In the genomic region with DNA sequence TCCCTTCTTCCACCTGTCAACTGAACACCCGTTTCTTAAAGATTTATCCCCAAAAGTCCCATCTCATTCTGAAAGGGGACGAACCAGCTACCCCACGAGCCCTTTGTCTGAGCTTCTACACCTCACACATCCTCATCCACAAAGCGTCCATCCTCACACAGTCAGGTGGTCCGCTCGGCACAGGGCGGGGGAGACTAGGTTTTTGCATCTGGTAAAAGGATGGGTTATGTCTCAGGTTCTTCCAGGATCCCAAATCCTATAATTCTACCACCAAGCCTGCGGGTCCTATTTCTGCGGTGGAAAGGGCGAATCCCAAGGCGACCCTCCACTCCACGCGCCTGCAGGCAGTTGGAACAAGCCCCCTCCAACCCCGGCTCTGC, we compare ENCODE assay signal across 8 cellular contexts. TPM values are rescaled to one million over a fixed set of nuclear protein-coding genes. Genes with fewer than 3 reads are reported as not detected.
DNase-seq lines count a peak whose midpoint lies in the region; ATAC-seq, FAIRE-seq and TF ChIP-seq lines count a peak whose summit lies in the region.

No MANE protein-coding gene starts in this region.

- TF ChIP-seq RAD21 in HepG2 (CRISPR knock-in tag; IDR thresholded peaks at IDR 0.05) = no peak

- peaks cover 29% of the 10 kb centered on the region for H3K4me1 Mint-ChIP-seq in activated CD4-positive, alpha-beta T cell treated with anti-CD3 and anti-CD28 coated beads for 36 hours

- no TSS peak for BruUV-seq in HepG2 (replicated peaks; lab: Mats Ljungman, UMichigan)

- FAIRE-seq in HepG2 (lab: Jason Lieb, UNC) = no peak

- H3K36me3 ChIP-seq in KMS-11 (ENCODE audit: insufficient read depth) (no peaks in the 10 kb centered on the region), body of pancreas (replicated peaks in 1 of 2; ENCODE audit: insufficient read depth in 1 of 2, low read depth in 2 of 2) (peaks cover 0 to 2% of the 10 kb centered on the region in 2 donors), HepG2 (replicated peaks in 1 of 2; ENCODE audit: control insufficient read depth in 1 of 2, insufficient read depth in 2 of 2, low read length in 2 of 2) (peaks cover 0 to 2% of the 10 kb centered on the region in 2 experiments; a peak in 1 of 5 replicates), thoracic aorta (no peaks in the 10 kb centered on the region)

- H3K9me3 Mint-ChIP-seq in activated CD4-positive, alpha-beta T cell treated with anti-CD3 and anti-CD28 coated beads for 36 hours (ENCODE audit: low read depth) = no peaks in the 10 kb centered on the region

- H3K9me3 ChIP-seq in body of pancreas (no peaks in the 10 kb centered on the region), HepG2 (ENCODE audit: low read length) (no peaks in the 10 kb centered on the region), thoracic aorta (no peaks in the 10 kb centered on the region)

- peak overlapping the region; percentile 88 for H2AFZ ChIP-seq in KMS-11 (ENCODE audit: low read depth)
- peak overlapping the region; percentile 42 for H2AFZ ChIP-seq in HepG2 (ENCODE audit: low read length)

- CTCF ChIA-PET in activated CD4-positive, alpha-beta T cell treated with anti-CD3 and anti-CD28 coated beads for 36 hours (lab: Charles Lee) = interaction anchor here (0.7 to 2.4 kb wide), 16 partner anchors 9 to 218 kb away, joined by 3 to 9 read pairs (median 4); partner anchors contain the start of genes PSMB10, RANBP10 and TSNAXIP1
- CTCF ChIA-PET in HepG2 (lab: Yijun Ruan, JAX; ENCODE audit: low intra/inter-chr PET ratio, low total read pairs) = no interaction called here

- H3K79me2 ChIP-seq in KMS-11 (ENCODE audit: insufficient read depth, low read depth) (peaks cover 27% of the 10 kb centered on the region; the same call in 1 of the 2 replicates), HepG2 (ENCODE audit: insufficient read depth, low read length) (peaks cover 42% of the 10 kb centered on the region)

- H3K27ac ChIP-seq in KMS-11 (no peak overlapping the region), body of pancreas (peak overlapping the region in 3 of 4 donors; percentile 50 to 89 (median 82)), HepG2 (ENCODE audit: extremely low read length, insufficient read depth, low read length) (peak overlapping the region; percentile 22), thoracic aorta (peak overlapping the region in 1 of 2 donors; percentile 92)

- H3K4me3 ChIP-seq in KMS-11 (IDR thresholded peaks at IDR 0.05; ENCODE audit: insufficient read depth, low read depth, low read length) (no peak overlapping the region), body of pancreas (peak overlapping the region; percentile 33 to 98), HepG2 (replicated peaks in 1 of 3; ENCODE audit: insufficient read depth in 1 of 3, low read depth in 2 of 3, low read length in 3 of 3) (peak overlapping the region; percentile 93 to 94 (median 94)), thoracic aorta (peak overlapping the region; percentile 92)

- peaks cover 1% of the 10 kb centered on the region for H3K36me3 Mint-ChIP-seq in activated CD4-positive, alpha-beta T cell treated with anti-CD3 and anti-CD28 coated beads for 36 hours (ENCODE audit: low read depth)

- H3K4me2 ChIP-seq in KMS-11 (peak overlapping the region; percentile 81), HepG2 (ENCODE audit: low read depth, low read length) (peak overlapping the region; percentile 96)

- H3K4me3 Mint-ChIP-seq in activated CD4-positive, alpha-beta T cell treated with anti-CD3 and anti-CD28 coated beads for 36 hours = peak overlapping the region; percentile 82

- peaks cover 15% of the 10 kb centered on the region for H3K4me1 ChIP-seq in KMS-11 (ENCODE audit: low read depth, poor library complexity, severe bottlenecking)
- peaks cover 48% of the 10 kb centered on the region for H3K4me1 ChIP-seq in body of pancreas
- peaks cover 47% of the 10 kb centered on the region for H3K4me1 ChIP-seq in HepG2 (ENCODE audit: insufficient read depth, low read length)
- H3K4me1 ChIP-seq in thoracic aorta (ENCODE audit: control insufficient read depth in 1 of 2, low read depth in 2 of 2) = peaks cover 9 to 27% of the 10 kb centered on the region in 2 donors

- WGBS in body of pancreas, 2 donors = 2 to 8% methylated on average over 6 to 14 of the region's 14 CpGs
- 0% methylated on average over 8 of the region's 14 CpGs for WGBS in HepG2 (ENCODE audit: low lambda C conversion rate)

- H3K9ac ChIP-seq in KMS-11 = peak overlapping the region; percentile 69; the same call in 1 of the 2 replicates
- peak overlapping the region; percentile 93 for H3K9ac ChIP-seq in HepG2 (ENCODE audit: insufficient read depth, low read depth, low read length)

- no peaks in the 10 kb centered on the region for H3K27me3 Mint-ChIP-seq in activated CD4-positive, alpha-beta T cell treated with anti-CD3 and anti-CD28 coated beads for 36 hours

- TF ChIP-seq EP300 in HepG2 (IDR thresholded peaks at IDR 0.05; ENCODE audit: low read depth in 2 of 2, low read length in 2 of 2) (no peak), HepG2 (CRISPR knock-in tag; IDR thresholded peaks at IDR 0.05; ENCODE audit: borderline replicate concordance) (no peak)

- DNase-seq in activated CD4-positive, alpha-beta T cell treated with anti-CD3 and anti-CD28 coated beads for 36 hours = peak; percentile 34
- DNase-seq in activated CD4-positive, alpha-beta T cell treated with anti-CD3 and anti-CD28 coated beads, Interleukin-2, amount 50 U/mL, for 4 hours = no peak
- no peak for DNase-seq in body of pancreas
- DNase-seq in HepG2 (ENCODE audit: low spot score) = no peak
- no peak for DNase-seq in thoracic aorta (ENCODE audit: low spot score)

- intact Hi-C loops in activated CD4-positive, alpha-beta T cell treated with anti-CD3 and anti-CD28 coated beads for 36 hours (cut with DNase I, micrococcal nuclease) = loop anchor here (1.0 to 5.0 kb wide), 17 partner anchors 46 to 729 kb away; partner anchors contain the start of genes RANBP10 (in 2 of the 2), TSNAXIP1 (in 2 of the 2), ACD (in 1 of the 2) and ATP6V0D1 (in 1 of the 2)
- intact Hi-C loops in body of pancreas (cut with DNase I) = no loop called here
- intact Hi-C loops in HepG2 (cut with micrococcal nuclease; ENCODE audit: unreplicated experiment) = loop anchor here (5.0 kb wide), 1 partner anchor 89 kb away; the partner anchor contains the start of genes RANBP10 and TSNAXIP1

- POLR2A ChIA-PET in activated CD4-positive, alpha-beta T cell treated with anti-CD3 and anti-CD28 coated beads for 36 hours (lab: Charles Lee) = interaction anchor here (0.6 kb wide), 1 partner anchor 10 kb away, joined by 3 read pairs; no protein-coding TSS in a partner anchor
- POLR2A ChIA-PET in HepG2 (lab: Yijun Ruan, JAX) = interaction anchor here (0.8 to 2.5 kb wide), 12 partner anchors 9 to 361 kb away, joined by 3 to 18 read pairs (median 4); partner anchors contain the start of genes RANBP10 and TSNAXIP1

- TF ChIP-seq POLR2A in body of pancreas (IDR thresholded peaks at IDR 0.05) (no peak), HepG2 (IDR thresholded peaks at IDR 0.05; ENCODE audit: insufficient read depth in 1 of 2, low read depth in 2 of 2, low read length in 2 of 2) (no peak)

- H3K27me3 ChIP-seq in KMS-11 (ENCODE audit: insufficient read depth, low read depth) = no peaks in the 10 kb centered on the region
- no peaks in the 10 kb centered on the region for H3K27me3 ChIP-seq in body of pancreas
- H3K27me3 ChIP-seq in HepG2 (ENCODE audit: control insufficient read depth in 1 of 2, insufficient read depth in 2 of 2, low read length in 2 of 2) = no peaks in the 10 kb centered on the region; a peak in 1 of 5 replicates
- H3K27me3 ChIP-seq in thoracic aorta (replicated peaks; ENCODE audit: insufficient read depth) = no peaks in the 10 kb centered on the region

- peak overlapping the region; percentile 49 for H3K27ac Mint-ChIP-seq in activated CD4-positive, alpha-beta T cell treated with anti-CD3 and anti-CD28 coated beads for 36 hours

- no peak for ATAC-seq in activated CD4-positive, alpha-beta T cell treated with anti-CD3 and anti-CD28 coated beads for 36 hours
- ATAC-seq in body of pancreas (no peak), HepG2 (peak; percentile 41), thoracic aorta (ENCODE audit: insufficient number of reproducible peaks, low FRiP score, low read depth) (no peak), HG02938 (IDR thresholded peaks at IDR 0.05; ENCODE audit: unreplicated experiment) (no peak), HG03469 (IDR thresholded peaks at IDR 0.05; ENCODE audit: unreplicated experiment) (no peak)

- in situ Hi-C loops in HepG2 (cut with HindIII; ENCODE audit: extremely low pct_ligation_motif_present, low pct_unique_long_range_greater_than_20kb) = no loop called here

- H4K20me1 ChIP-seq in KMS-11 (ENCODE audit: insufficient read depth) = no peaks in the 10 kb centered on the region
- no peaks in the 10 kb centered on the region for H4K20me1 ChIP-seq in HepG2 (ENCODE audit: insufficient read depth, low read length)

- TF ChIP-seq CTCF in KMS-11 (conservative IDR thresholded peaks at IDR 0.05; ENCODE audit: low read depth, low read length) (no peak), body of pancreas (IDR thresholded peaks at IDR 0.05) (no peak), HepG2 (CRISPR knock-in tag; IDR thresholded peaks at IDR 0.05) (no peak), thoracic aorta (IDR thresholded peaks at IDR 0.05) (no peak)

RNA-seq across cellular contexts. Expression of gene GFOD2, which starts 0.5 kb away (rescaled TPM):
- 10 to 100 TPM in 1 of 2 experiments, 1 to 10 TPM in 1; 8.7 to 11.5 TPM for total RNA-seq in activated CD4-positive, alpha-beta T cell treated with anti-CD3 and anti-CD28 coated beads for 36 hours
- total RNA-seq in body of pancreas = 10 to 100 TPM; 15.8 to 18.1 TPM
- total RNA-seq in HepG2 (2016; rRNA removed; fragmentation: Illumina TruSeq; extraction: Trizol) = 17.2 and 17.6 TPM in 2 replicates
- 5.6 and 6.5 TPM in 2 replicates for total RNA-seq in HepG2 (2016; cell fraction: cytosol; rRNA removed; fragmentation: Illumina TruSeq; extraction: Trizol; ENCODE audit: low read depth)
- 15.5 and 19.1 TPM in 2 replicates for total RNA-seq in HepG2 (2016; cell fraction: insoluble cytoplasmic fraction; rRNA removed; fragmentation: Illumina TruSeq; extraction: Trizol)
- total RNA-seq in HepG2 (2016; cell fraction: membrane; rRNA removed; fragmentation: Illumina TruSeq; extraction: Trizol) = 13.6 and 15.8 TPM in 2 replicates
- total RNA-seq in HepG2 (2016; cell fraction: nucleus; rRNA removed; fragmentation: Illumina TruSeq; extraction: Trizol) = 9.0 and 12.8 TPM in 2 replicates
- 11.1 and 12.8 TPM in 2 replicates for polyA plus RNA-seq in HepG2 (2011; rRNA removed)
- 11.1 and 12.3 TPM in 2 replicates for polyA plus RNA-seq in HepG2 (2011; cell fraction: cytosol; rRNA removed)
- 8.1 and 9.3 TPM in 2 replicates for polyA plus RNA-seq in HepG2 (2011; cell fraction: nucleus; rRNA removed)
- 7.0 and 7.9 TPM in 2 replicates for polyA plus RNA-seq in HepG2 (2012)
- polyA plus RNA-seq in HepG2 (2016; cell fraction: cytosol; fragmentation: Illumina TruSeq; extraction: Trizol; ENCODE audit: low read depth) = 2.9 and 5.2 TPM in 2 replicates
- 12.7 and 14.1 TPM in 2 replicates for polyA plus RNA-seq in HepG2 (2016; cell fraction: insoluble cytoplasmic fraction; fragmentation: Illumina TruSeq; extraction: Trizol; ENCODE audit: low read depth)
- polyA plus RNA-seq in HepG2 (2016; cell fraction: membrane; fragmentation: Illumina TruSeq; extraction: Trizol; ENCODE audit: low read depth) = 8.7 and 9.6 TPM in 2 replicates
- polyA plus RNA-seq in HepG2 (2016; cell fraction: nucleus; fragmentation: Illumina TruSeq; extraction: Trizol; ENCODE audit: insufficient read depth, low read depth) = 18.9 and 20.0 TPM in 2 replicates
- polyA minus RNA-seq in HepG2 (2011; rRNA and poly(A)+ RNA removed; ENCODE audit: low replicate concordance) = 26.4 and 27.3 TPM in 2 replicates
- polyA minus RNA-seq in HepG2 (2011; cell fraction: cytosol; rRNA and poly(A)+ RNA removed) = 6.1 and 9.6 TPM in 2 replicates
- polyA minus RNA-seq in HepG2 (2011; cell fraction: nucleus; rRNA and poly(A)+ RNA removed) = 8.1 and 8.8 TPM in 2 replicates
- total RNA-seq in thoracic aorta = 10 to 100 TPM; 13.3 to 19.2 TPM

RNA-seq across cellular contexts. Expression of gene C16orf86, which starts 52.0 kb away (rescaled TPM):
- 1 to 10 TPM; 2.4 to 3.0 TPM for total RNA-seq in activated CD4-positive, alpha-beta T cell treated with anti-CD3 and anti-CD28 coated beads for 36 hours
- total RNA-seq in body of pancreas (1 to 10 TPM; 7.5 to 9.6 TPM), HepG2 (2016; rRNA removed; fragmentation: Illumina TruSeq; extraction: Trizol) (1.7 and 3.1 TPM in 2 replicates), thoracic aorta (10 to 100 TPM in 1 of 2 donors, 1 to 10 TPM in 1; 6.6 to 11.9 TPM)
- total RNA-seq in HepG2 (2016; cell fraction: cytosol; rRNA removed; fragmentation: Illumina TruSeq; extraction: Trizol; ENCODE audit: low read depth) = 1.9 and 2.8 TPM in 2 replicates
- total RNA-seq in HepG2 (2016; cell fraction: insoluble cytoplasmic fraction; rRNA removed; fragmentation: Illumina TruSeq; extraction: Trizol) = 2.1 and 4.2 TPM in 2 replicates
- total RNA-seq in HepG2 (2016; cell fraction: membrane; rRNA removed; fragmentation: Illumina TruSeq; extraction: Trizol) = 2.2 and 3.5 TPM in 2 replicates
- 1.9 and 4.3 TPM in 2 replicates for total RNA-seq in HepG2 (2016; cell fraction: nucleus; rRNA removed; fragmentation: Illumina TruSeq; extraction: Trizol)
- 1.5 and 2.0 TPM in 2 replicates for polyA plus RNA-seq in HepG2 (2011; rRNA removed)
- polyA plus RNA-seq in HepG2 (2011; cell fraction: cytosol; rRNA removed) = 1.8 and 2.8 TPM in 2 replicates
- 7.9 and 8.0 TPM in 2 replicates for polyA plus RNA-seq in HepG2 (2011; cell fraction: nucleus; rRNA removed)
- 1.3 and 1.7 TPM in 2 replicates for polyA plus RNA-seq in HepG2 (2012)
- polyA plus RNA-seq in HepG2 (2016; cell fraction: cytosol; fragmentation: Illumina TruSeq; extraction: Trizol; ENCODE audit: low read depth) = 1.6 and 2.1 TPM in 2 replicates
- polyA plus RNA-seq in HepG2 (2016; cell fraction: insoluble cytoplasmic fraction; fragmentation: Illumina TruSeq; extraction: Trizol; ENCODE audit: low read depth) = 2.2 and 3.1 TPM in 2 replicates
- polyA plus RNA-seq in HepG2 (2016; cell fraction: membrane; fragmentation: Illumina TruSeq; extraction: Trizol; ENCODE audit: low read depth) = 2.3 and 2.5 TPM in 2 replicates
- 5.2 and 6.4 TPM in 2 replicates for polyA plus RNA-seq in HepG2 (2016; cell fraction: nucleus; fragmentation: Illumina TruSeq; extraction: Trizol; ENCODE audit: insufficient read depth, low read depth)
- 0.12 and 1.3 TPM in 2 replicates for polyA minus RNA-seq in HepG2 (2011; rRNA and poly(A)+ RNA removed; ENCODE audit: low replicate concordance)
- 0.53 and 0.79 TPM in 2 replicates for polyA minus RNA-seq in HepG2 (2011; cell fraction: cytosol; rRNA and poly(A)+ RNA removed)
- 0.62 and 0.64 TPM in 2 replicates for polyA minus RNA-seq in HepG2 (2011; cell fraction: nucleus; rRNA and poly(A)+ RNA removed)

RNA-seq across cellular contexts. Expression of gene ENKD1, which starts 52.1 kb away (rescaled TPM):
- total RNA-seq in activated CD4-positive, alpha-beta T cell treated with anti-CD3 and anti-CD28 coated beads for 36 hours = 10 to 100 TPM; 11.7 to 12.0 TPM
- 10 to 100 TPM; 68.0 to 91.0 TPM for total RNA-seq in body of pancreas
- total RNA-seq in HepG2 (2016; rRNA removed; fragmentation: Illumina TruSeq; extraction: Trizol) = 20.8 and 21.4 TPM in 2 replicates
- 10.8 and 12.4 TPM in 2 replicates for total RNA-seq in HepG2 (2016; cell fraction: cytosol; rRNA removed; fragmentation: Illumina TruSeq; extraction: Trizol; ENCODE audit: low read depth)
- 17.9 and 24.2 TPM in 2 replicates for total RNA-seq in HepG2 (2016; cell fraction: insoluble cytoplasmic fraction; rRNA removed; fragmentation: Illumina TruSeq; extraction: Trizol)
- 17.6 and 19.5 TPM in 2 replicates for total RNA-seq in HepG2 (2016; cell fraction: membrane; rRNA removed; fragmentation: Illumina TruSeq; extraction: Trizol)
- total RNA-seq in HepG2 (2016; cell fraction: nucleus; rRNA removed; fragmentation: Illumina TruSeq; extraction: Trizol) = 13.8 and 15.4 TPM in 2 replicates
- polyA plus RNA-seq in HepG2 (2011; rRNA removed) = 10.8 and 12.2 TPM in 2 replicates
- polyA plus RNA-seq in HepG2 (2011; cell fraction: cytosol; rRNA removed) = 6.0 and 11.2 TPM in 2 replicates
- polyA plus RNA-seq in HepG2 (2011; cell fraction: nucleus; rRNA removed) = 29.2 and 37.2 TPM in 2 replicates
- 9.4 and 12.3 TPM in 2 replicates for polyA plus RNA-seq in HepG2 (2012)
- 11.8 and 13.2 TPM in 2 replicates for polyA plus RNA-seq in HepG2 (2016; cell fraction: cytosol; fragmentation: Illumina TruSeq; extraction: Trizol; ENCODE audit: low read depth)
- polyA plus RNA-seq in HepG2 (2016; cell fraction: insoluble cytoplasmic fraction; fragmentation: Illumina TruSeq; extraction: Trizol; ENCODE audit: low read depth) = 18.0 and 18.5 TPM in 2 replicates
- polyA plus RNA-seq in HepG2 (2016; cell fraction: membrane; fragmentation: Illumina TruSeq; extraction: Trizol; ENCODE audit: low read depth) = 9.5 and 15.3 TPM in 2 replicates
- 33.6 and 35.0 TPM in 2 replicates for polyA plus RNA-seq in HepG2 (2016; cell fraction: nucleus; fragmentation: Illumina TruSeq; extraction: Trizol; ENCODE audit: insufficient read depth, low read depth)
- 6.6 and 7.1 TPM in 2 replicates for polyA minus RNA-seq in HepG2 (2011; rRNA and poly(A)+ RNA removed; ENCODE audit: low replicate concordance)
- polyA minus RNA-seq in HepG2 (2011; cell fraction: cytosol; rRNA and poly(A)+ RNA removed) = 4.5 and 7.8 TPM in 2 replicates
- polyA minus RNA-seq in HepG2 (2011; cell fraction: nucleus; rRNA and poly(A)+ RNA removed) = 3.6 and 3.9 TPM in 2 replicates
- 10 to 100 TPM; 15.4 to 17.6 TPM for total RNA-seq in thoracic aorta

RNA-seq across cellular contexts. Expression of gene PARD6A, which starts 57.9 kb away (rescaled TPM):
- 1 to 10 TPM; 7.8 to 8.7 TPM for total RNA-seq in activated CD4-positive, alpha-beta T cell treated with anti-CD3 and anti-CD28 coated beads for 36 hours
- total RNA-seq in body of pancreas (10 to 100 TPM; 21.1 to 22.8 TPM), HepG2 (2016; rRNA removed; fragmentation: Illumina TruSeq; extraction: Trizol) (3.0 and 4.3 TPM in 2 replicates), thoracic aorta (10 to 100 TPM in 1 of 2 donors, 1 to 10 TPM in 1; 5.7 to 10.7 TPM)
- total RNA-seq in HepG2 (2016; cell fraction: cytosol; rRNA removed; fragmentation: Illumina TruSeq; extraction: Trizol; ENCODE audit: low read depth) = 22.8 and 24.1 TPM in 2 replicates
- total RNA-seq in HepG2 (2016; cell fraction: insoluble cytoplasmic fraction; rRNA removed; fragmentation: Illumina TruSeq; extraction: Trizol) = 2.5 and 4.0 TPM in 2 replicates
- 18.3 and 19.1 TPM in 2 replicates for total RNA-seq in HepG2 (2016; cell fraction: membrane; rRNA removed; fragmentation: Illumina TruSeq; extraction: Trizol)
- 1.6 and 2.2 TPM in 2 replicates for total RNA-seq in HepG2 (2016; cell fraction: nucleus; rRNA removed; fragmentation: Illumina TruSeq; extraction: Trizol)
- 3.5 and 3.6 TPM in 2 replicates for polyA plus RNA-seq in HepG2 (2011; rRNA removed)
- polyA plus RNA-seq in HepG2 (2011; cell fraction: cytosol; rRNA removed) = 4.3 and 6.9 TPM in 2 replicates
- polyA plus RNA-seq in HepG2 (2011; cell fraction: nucleus; rRNA removed) = 2.8 and 3.0 TPM in 2 replicates
- polyA plus RNA-seq in HepG2 (2012) = 1.3 and 2.2 TPM in 2 replicates
- 26.8 and 27.5 TPM in 2 replicates for polyA plus RNA-seq in HepG2 (2016; cell fraction: cytosol; fragmentation: Illumina TruSeq; extraction: Trizol; ENCODE audit: low read depth)
- polyA plus RNA-seq in HepG2 (2016; cell fraction: insoluble cytoplasmic fraction; fragmentation: Illumina TruSeq; extraction: Trizol; ENCODE audit: low read depth) = 2.2 and 3.0 TPM in 2 replicates
- 17.4 and 17.7 TPM in 2 replicates for polyA plus RNA-seq in HepG2 (2016; cell fraction: membrane; fragmentation: Illumina TruSeq; extraction: Trizol; ENCODE audit: low read depth)
- polyA plus RNA-seq in HepG2 (2016; cell fraction: nucleus; fragmentation: Illumina TruSeq; extraction: Trizol; ENCODE audit: insufficient read depth, low read depth) = 1.5 and 2.9 TPM in 2 replicates
- 2.8 and 3.8 TPM in 2 replicates for polyA minus RNA-seq in HepG2 (2011; rRNA and poly(A)+ RNA removed; ENCODE audit: low replicate concordance)
- polyA minus RNA-seq in HepG2 (2011; cell fraction: cytosol; rRNA and poly(A)+ RNA removed) = 0.79 and 2.1 TPM in 2 replicates
- polyA minus RNA-seq in HepG2 (2011; cell fraction: nucleus; rRNA and poly(A)+ RNA removed) = 0.50 and 0.77 TPM in 2 replicates

RNA-seq across cellular contexts. Expression of gene ACD, which starts 58.6 kb away (rescaled TPM):
- total RNA-seq in activated CD4-positive, alpha-beta T cell treated with anti-CD3 and anti-CD28 coated beads for 36 hours = 10 to 100 TPM; 52.2 to 52.4 TPM
- total RNA-seq in body of pancreas (10 to 100 TPM; 11.4 to 33.6 TPM), HepG2 (2016; rRNA removed; fragmentation: Illumina TruSeq; extraction: Trizol) (26.1 and 32.6 TPM in 2 replicates), thoracic aorta (10 to 100 TPM; 16.9 to 20.4 TPM)
- total RNA-seq in HepG2 (2016; cell fraction: cytosol; rRNA removed; fragmentation: Illumina TruSeq; extraction: Trizol; ENCODE audit: low read depth) = 11.9 and 12.4 TPM in 2 replicates
- total RNA-seq in HepG2 (2016; cell fraction: insoluble cytoplasmic fraction; rRNA removed; fragmentation: Illumina TruSeq; extraction: Trizol) = 22.4 and 31.8 TPM in 2 replicates
- 20.9 and 24.1 TPM in 2 replicates for total RNA-seq in HepG2 (2016; cell fraction: membrane; rRNA removed; fragmentation: Illumina TruSeq; extraction: Trizol)
- total RNA-seq in HepG2 (2016; cell fraction: nucleus; rRNA removed; fragmentation: Illumina TruSeq; extraction: Trizol) = 18.3 and 24.0 TPM in 2 replicates
- 37.1 and 38.3 TPM in 2 replicates for polyA plus RNA-seq in HepG2 (2011; rRNA removed)
- 15.3 and 28.8 TPM in 2 replicates for polyA plus RNA-seq in HepG2 (2011; cell fraction: cytosol; rRNA removed)
- polyA plus RNA-seq in HepG2 (2011; cell fraction: nucleus; rRNA removed) = 82.8 and 84.5 TPM in 2 replicates
- 28.9 and 29.0 TPM in 2 replicates for polyA plus RNA-seq in HepG2 (2012)
- 18.7 and 21.0 TPM in 2 replicates for polyA plus RNA-seq in HepG2 (2016; cell fraction: cytosol; fragmentation: Illumina TruSeq; extraction: Trizol; ENCODE audit: low read depth)
- 30.7 and 42.2 TPM in 2 replicates for polyA plus RNA-seq in HepG2 (2016; cell fraction: insoluble cytoplasmic fraction; fragmentation: Illumina TruSeq; extraction: Trizol; ENCODE audit: low read depth)
- polyA plus RNA-seq in HepG2 (2016; cell fraction: membrane; fragmentation: Illumina TruSeq; extraction: Trizol; ENCODE audit: low read depth) = 29.3 and 29.6 TPM in 2 replicates
- polyA plus RNA-seq in HepG2 (2016; cell fraction: nucleus; fragmentation: Illumina TruSeq; extraction: Trizol; ENCODE audit: insufficient read depth, low read depth) = 42.9 and 46.5 TPM in 2 replicates
- polyA minus RNA-seq in HepG2 (2011; rRNA and poly(A)+ RNA removed; ENCODE audit: low replicate concordance) = 39.4 and 41.0 TPM in 2 replicates
- 18.9 and 21.7 TPM in 2 replicates for polyA minus RNA-seq in HepG2 (2011; cell fraction: cytosol; rRNA and poly(A)+ RNA removed)
- polyA minus RNA-seq in HepG2 (2011; cell fraction: nucleus; rRNA and poly(A)+ RNA removed) = 18.6 and 22.8 TPM in 2 replicates
